Comparison of ENCODE assay signal across 8 cellular contexts in genomic region chr12:105226219-105226618, GRCh38. TPM values are rescaled to one million over a fixed set of nuclear protein-coding genes. Genes with fewer than 3 reads are reported as not detected.
A peak's percentile ranks its signal among the peaks of the same experiment; 100 is the strongest.
DNase-seq lines count a peak whose midpoint lies in the region; TF ChIP-seq lines count a peak whose summit lies in the region.

No MANE protein-coding gene starts in this region.

- peaks cover 15% of the 10 kb centered on the region for H3K4me1 Mint-ChIP-seq in glutamatergic neuron (ENCODE audit: low read depth, unreplicated experiment)

- in situ Hi-C loops in astrocyte of the spinal cord (cut with HindIII; ENCODE audit: low sequenced_read_pairs): no loop called here

- no peaks in the 10 kb centered on the region for H3K27me3 ChIP-seq in suprapubic skin

- H3K4me1 ChIP-seq in suprapubic skin: peaks cover 95% of the 10 kb centered on the region

- peaks cover 2% of the 10 kb centered on the region for H3K9me3 Mint-ChIP-seq in glutamatergic neuron (ENCODE audit: unreplicated experiment)

- no peak overlapping the region for H3K4me3 Mint-ChIP-seq in glutamatergic neuron (ENCODE audit: unreplicated experiment)

- H3K27me3 Mint-ChIP-seq in glutamatergic neuron (ENCODE audit: unreplicated experiment): peaks cover 2% of the 10 kb centered on the region

- DNase-seq in GM10266 (ENCODE audit: extremely low spot score) (peak; percentile 28), HS-5 (ENCODE audit: low read depth) (peak; percentile 94), astrocyte of the spinal cord (ENCODE audit: low read depth, low spot score) (peak; percentile 92), kidney tubule cell (ENCODE audit: low spot score) (peak; percentile 63), suprapubic skin (ENCODE audit: low spot score in 2 of 2) (peak in 1 of 2 donors; percentile 86), glutamatergic neuron (no peak), COR-L47 (lab: John Stamatoyannopoulos, UW) (no peak), NCI-H748 (lab: John Stamatoyannopoulos, UW; ENCODE audit: unreplicated experiment) (no peak)

- H3K36me3 Mint-ChIP-seq in glutamatergic neuron (ENCODE audit: unreplicated experiment): no peaks in the 10 kb centered on the region

- H3K4me3 ChIP-seq in astrocyte of the spinal cord (ENCODE audit: low read depth, low read length) (no peak overlapping the region), suprapubic skin (no peak overlapping the region)

- H3K9me3 ChIP-seq in suprapubic skin: no peaks in the 10 kb centered on the region

- H3K36me3 ChIP-seq in suprapubic skin: peaks cover 56% of the 10 kb centered on the region

- H3K27ac Mint-ChIP-seq in glutamatergic neuron (ENCODE audit: unreplicated experiment): no peak overlapping the region

- peak overlapping the region; percentile 80 for H3K27ac ChIP-seq in suprapubic skin

- TF ChIP-seq EP300 in suprapubic skin (IDR thresholded peaks at IDR 0.05): no peak

- WGBS in suprapubic skin: 19% methylated on average over 8 of the region's 8 CpGs

- TF ChIP-seq CTCF in GM10266 (IDR thresholded peaks at IDR 0.05; ENCODE audit: control insufficient read depth, insufficient read depth, low read depth, missing control alignments): no peak
- TF ChIP-seq CTCF in astrocyte of the spinal cord (IDR thresholded peaks at IDR 0.05; ENCODE audit: low read depth, low read length): no peak
- no peak for TF ChIP-seq CTCF in suprapubic skin (IDR thresholded peaks at IDR 0.05)
- TF ChIP-seq CTCF in glutamatergic neuron (IDR thresholded peaks at IDR 0.05; ENCODE audit: partially characterized antibody, unreplicated experiment): no peak

- TF ChIP-seq POLR2A in suprapubic skin (IDR thresholded peaks at IDR 0.05): no peak

RNA-seq across cellular contexts. Expression of gene APPL2, which starts 9.8 kb away (rescaled TPM):
- total RNA-seq in suprapubic skin (100 to 1,000 TPM in 3 of 4 donors, 10 to 100 TPM in 1; 95.2 to 172 (median 110) TPM), glutamatergic neuron (ENCODE audit: unreplicated experiment) (35.6 TPM)

Comparison
In these comparisons a context has a peak if more than half of its experiments do, and no peak if none do; other contexts are left out.
1. DNase-seq: peak in GM10266 (single experiment), HS-5 (single experiment), astrocyte of the spinal cord (single experiment) and kidney tubule cell (single experiment); none in glutamatergic neuron (single experiment), COR-L47 (single experiment) and NCI-H748 (single experiment).